ENCODE assay signal across 8 cellular contexts in genomic region chr15:45134682-45135604, GRCh38. TPM values are rescaled to one million over a fixed set of nuclear protein-coding genes. Genes with fewer than 3 reads are reported as not detected.
DNase-seq lines count a peak whose midpoint lies in the region; ATAC-seq and TF ChIP-seq lines count a peak whose summit lies in the region.

No MANE protein-coding gene starts in this region.

- H3K9ac ChIP-seq in stomach smooth muscle (ENCODE audit: low read length in 2 of 2) = no peak overlapping the region

- peak; percentile 49 for DNase-seq in activated T-cell treated with anti-CD3 and anti-CD28 coated beads, Interleukin-2, amount 50 U/mL, for 1 hour
- no peak for DNase-seq in activated T-cell treated with anti-CD3 and anti-CD28 coated beads for 4 hours
- DNase-seq in activated naive CD8-positive, alpha-beta T cell treated with anti-CD3 and anti-CD28 coated beads, Interleukin-2, amount 10 ng/mL, durations not matched to agents 7 days and 5 days = peak; percentile 48
- peak; percentile 77 for DNase-seq in left kidney (ENCODE audit: low read depth, low spot score)
- DNase-seq in NOMO-1 treated with dmso at 0.1 percent for 144 hours (lab: John Stamatoyannopoulos, UW; ENCODE audit: unreplicated experiment) = no peak
- DNase-seq in A673 (ENCODE audit: low spot score) = no peak

- H3K4me3 ChIP-seq in stomach smooth muscle (ENCODE audit: low read length in 2 of 2) (peak overlapping the region; percentile 25 to 44), A673 (ENCODE audit: low read depth, low read length, poor library complexity, severe bottlenecking) (no peak overlapping the region)

- H3K9me3 ChIP-seq in stomach smooth muscle (ENCODE audit: control insufficient read depth in 2 of 2, low read length in 2 of 2) = no peaks in the 10 kb centered on the region
- H3K9me3 ChIP-seq in A673 (ENCODE audit: low read depth, low read length, poor library complexity, severe bottlenecking) = no peaks in the 10 kb centered on the region

- no peak overlapping the region for H3K27ac ChIP-seq in stomach smooth muscle (ENCODE audit: low read length)
- H3K27ac ChIP-seq in A673 (ENCODE audit: low read depth, low read length, poor library complexity, severe bottlenecking) = no peak overlapping the region

- peak overlapping the region; percentile 55 for H3K4me3 Mint-ChIP-seq in activated naive CD8-positive, alpha-beta T cell treated with anti-CD3 and anti-CD28 coated beads, Interleukin-2, amount 10 ng/mL, durations not matched to agents 7 days and 5 days

- CTCF ChIA-PET in A673 (lab: Charles Lee) = no interaction called here

- no peaks in the 10 kb centered on the region for H3K9me3 Mint-ChIP-seq in activated naive CD8-positive, alpha-beta T cell treated with anti-CD3 and anti-CD28 coated beads, Interleukin-2, amount 10 ng/mL, durations not matched to agents 7 days and 5 days

- H3K36me3 ChIP-seq in stomach smooth muscle (ENCODE audit: control insufficient read depth in 2 of 2, insufficient read depth in 2 of 2, low read length in 2 of 2) (no peaks in the 10 kb centered on the region), A673 (ENCODE audit: insufficient read depth, low read length, poor library complexity, severe bottlenecking) (no peaks in the 10 kb centered on the region)

- TF ChIP-seq CTCF in A673 (conservative IDR thresholded peaks at IDR 0.05; ENCODE audit: low read depth, low read length) = no peak

- peaks cover 43% of the 10 kb centered on the region for H3K27me3 Mint-ChIP-seq in activated naive CD8-positive, alpha-beta T cell treated with anti-CD3 and anti-CD28 coated beads, Interleukin-2, amount 10 ng/mL, durations not matched to agents 7 days and 5 days

- H3K27me3 ChIP-seq in stomach smooth muscle (ENCODE audit: control insufficient read depth in 1 of 2, insufficient read depth in 2 of 2, low read length in 2 of 2) (peaks cover 39 to 56% of the 10 kb centered on the region in 2 donors), A673 (replicated peaks; ENCODE audit: insufficient read depth, low read depth, low read length, poor library complexity) (no peaks in the 10 kb centered on the region)

- POLR2A ChIA-PET in activated naive CD8-positive, alpha-beta T cell treated with anti-CD3 and anti-CD28 coated beads, Interleukin-2, amount 10 ng/mL, durations not matched to agents 7 days and 5 days (lab: Charles Lee) = interaction anchor here (0.6 kb wide), 1 partner anchor 269 kb away, joined by 3 read pairs; no protein-coding TSS in a partner anchor
- POLR2A ChIA-PET in A673 (lab: Charles Lee; ENCODE audit: low non-redundant PET) = no interaction called here

- H3K4me1 ChIP-seq in stomach smooth muscle (ENCODE audit: control insufficient read depth, insufficient read depth, low read length) = peaks cover 4% of the 10 kb centered on the region
- H3K4me1 ChIP-seq in A673 (ENCODE audit: insufficient read depth, low read length, poor library complexity, severe bottlenecking) = no peaks in the 10 kb centered on the region

- no peak overlapping the region for H3K27ac Mint-ChIP-seq in activated naive CD8-positive, alpha-beta T cell treated with anti-CD3 and anti-CD28 coated beads, Interleukin-2, amount 10 ng/mL, durations not matched to agents 7 days and 5 days

- BruUV-seq in A673 (replicated peaks; lab: Mats Ljungman, UMichigan) = no TSS peak

- no peaks in the 10 kb centered on the region for H3K36me3 Mint-ChIP-seq in activated naive CD8-positive, alpha-beta T cell treated with anti-CD3 and anti-CD28 coated beads, Interleukin-2, amount 10 ng/mL, durations not matched to agents 7 days and 5 days

- peaks cover 8% of the 10 kb centered on the region for H3K4me1 Mint-ChIP-seq in activated naive CD8-positive, alpha-beta T cell treated with anti-CD3 and anti-CD28 coated beads, Interleukin-2, amount 10 ng/mL, durations not matched to agents 7 days and 5 days

- peak; percentile 38 for ATAC-seq in activated naive CD8-positive, alpha-beta T cell treated with anti-CD3 and anti-CD28 coated beads, Interleukin-2, amount 10 ng/mL, durations not matched to agents 7 days and 5 days (ENCODE audit: low read depth)
- ATAC-seq in HG03520 (IDR thresholded peaks at IDR 0.05; ENCODE audit: unreplicated experiment) = no peak

- intact Hi-C loops in A673 (cut with micrococcal nuclease; ENCODE audit: unreplicated experiment) = no loop called here

RNA-seq across cellular contexts. Expression of gene DUOX1, which starts 5.1 kb away (rescaled TPM):
- not detected for total RNA-seq in activated naive CD8-positive, alpha-beta T cell treated with anti-CD3 and anti-CD28 coated beads, Interleukin-2, amount 10 ng/mL, durations not matched to agents 7 days and 5 days
- 1.4 and 1.7 TPM in 2 replicates for total RNA-seq in A673 (2021)

RNA-seq across cellular contexts. Expression of gene DUOXA1, which starts 5.3 kb away (rescaled TPM):
- total RNA-seq in activated naive CD8-positive, alpha-beta T cell treated with anti-CD3 and anti-CD28 coated beads, Interleukin-2, amount 10 ng/mL, durations not matched to agents 7 days and 5 days = under 1 TPM in 1 of 2 experiments, not detected in 1; 0.68 TPM
- total RNA-seq in A673 (2021) = 0.95 and 1.1 TPM in 2 replicates

RNA-seq across cellular contexts. Expression of gene DUOXA2, which starts 20.8 kb away (rescaled TPM):
- not detected for total RNA-seq in activated naive CD8-positive, alpha-beta T cell treated with anti-CD3 and anti-CD28 coated beads, Interleukin-2, amount 10 ng/mL, durations not matched to agents 7 days and 5 days
- not detected in 2 replicates for total RNA-seq in A673 (2021)

RNA-seq across cellular contexts. Expression of gene DUOX2, which starts 21.0 kb away (rescaled TPM):
- total RNA-seq in activated naive CD8-positive, alpha-beta T cell treated with anti-CD3 and anti-CD28 coated beads, Interleukin-2, amount 10 ng/mL, durations not matched to agents 7 days and 5 days = not detected
- 0.98 and 0.99 TPM in 2 replicates for total RNA-seq in A673 (2021)

RNA-seq across cellular contexts. Expression of gene SHF, which starts 52.8 kb away (rescaled TPM):
- total RNA-seq in activated naive CD8-positive, alpha-beta T cell treated with anti-CD3 and anti-CD28 coated beads, Interleukin-2, amount 10 ng/mL, durations not matched to agents 7 days and 5 days = 1 to 10 TPM; 2.1 to 2.3 TPM
- total RNA-seq in A673 (2021) = 42.9 and 43.2 TPM in 2 replicates

Comparison
In these comparisons a context has a peak if more than half of its experiments do, and no peak if none do; other contexts are left out.
1. DNase-seq: peak in activated T-cell treated with anti-CD3 and anti-CD28 coated beads, Interleukin-2, amount 50 U/mL, for 1 hour (single experiment), activated naive CD8-positive, alpha-beta T cell treated with anti-CD3 and anti-CD28 coated beads, Interleukin-2, amount 10 ng/mL, durations not matched to agents 7 days and 5 days (single experiment) and left kidney (single experiment); none in activated T-cell treated with anti-CD3 and anti-CD28 coated beads for 4 hours (single experiment), NOMO-1 treated with dmso at 0.1 percent for 144 hours (single experiment) and A673 (single experiment).